ENCODE assay signal across 5 cellular contexts in the genomic region with DNA sequence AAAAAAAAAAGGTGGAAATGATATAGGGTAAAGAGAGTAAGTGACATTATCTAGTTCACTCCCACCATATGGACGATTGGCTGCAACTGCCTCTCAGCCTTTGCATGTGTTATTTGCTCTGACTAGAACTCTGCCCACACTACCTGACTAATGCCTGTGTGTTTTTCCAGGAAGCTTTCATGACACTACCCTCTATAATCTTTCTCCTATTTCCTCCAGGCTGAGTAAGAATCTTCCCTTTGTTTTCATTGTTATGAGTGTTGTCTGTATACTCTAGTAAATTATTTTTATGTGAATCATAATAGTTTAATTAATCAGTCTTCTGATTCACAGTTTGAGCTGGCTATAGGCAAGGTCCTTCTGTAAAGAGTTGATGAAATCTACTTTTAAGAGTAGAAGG. TPM values are rescaled to one million over a fixed set of nuclear protein-coding genes. Genes with fewer than 3 reads are reported as not detected.
"Had no signal": no experiment of that assay in that cellular context is flagged by ENCODE, and none has a peak within 500 bp of the region (broad histone marks: within the 10 kb centered on the region; RNA-seq: fewer than 3 reads in every experiment).

No MANE protein-coding gene starts in this region.

RNA-seq across cellular contexts. Expression of a gene that starts 31.7 kb away (rescaled TPM):
- total RNA-seq: activated CD4-positive, alpha-beta T cell treated with anti-CD3 and anti-CD28 coated beads, Interleukin-2, amount 10 ng/mL, durations not matched to agents 7 days and 5 days; cardiac muscle cell; left ventricle myocardium superior; omental fat pad; T-helper 1 cell treated with Interleukin-12 subunit alpha and Interleukin-12 subunit beta and Interleukin-4 antibody, amounts not matched to agents 30 ng/mL and 1 ng/mL, for 36 hours had no signal
